Comparison of ENCODE assay signal across 20 cellular contexts in the genomic region with DNA sequence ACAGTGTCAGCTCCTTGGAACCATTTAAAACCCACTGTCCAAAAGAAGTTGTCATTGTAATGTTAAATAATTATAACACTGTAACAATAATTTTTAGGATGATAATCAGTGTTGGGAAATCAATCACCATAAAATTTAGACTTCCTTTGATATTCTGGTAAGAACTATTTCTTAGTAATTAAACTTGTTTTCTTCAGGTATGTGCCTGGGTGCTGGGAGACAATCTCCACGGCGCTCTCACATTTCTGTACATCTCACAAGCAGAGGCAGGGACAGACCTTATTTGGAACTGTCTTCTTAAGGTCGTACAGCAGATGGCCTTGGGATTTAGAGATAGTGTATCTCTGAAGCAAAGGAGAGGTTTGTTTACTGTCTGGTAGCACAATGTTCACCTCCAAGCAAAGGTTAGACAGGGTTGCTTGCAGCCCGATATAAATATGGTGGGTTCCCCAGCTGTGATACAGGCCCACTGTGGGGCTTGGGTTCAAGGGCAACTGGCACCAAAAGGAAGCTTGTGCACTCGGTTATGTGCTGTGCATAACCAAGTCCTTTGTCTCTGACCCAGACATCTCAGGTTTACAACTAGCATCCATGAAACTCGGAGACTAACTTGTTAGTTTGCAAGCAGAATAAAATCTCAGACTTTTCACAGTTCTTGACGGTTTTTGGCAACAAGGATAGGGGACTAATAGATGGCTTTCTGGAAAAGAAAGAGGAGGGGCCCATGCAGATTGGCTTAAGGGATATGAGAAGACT.
"Had no signal": no experiment of that assay in that cellular context is flagged by ENCODE, and none has a peak within 500 bp of the region (broad histone marks: within the 10 kb centered on the region; RNA-seq: fewer than 3 reads in every experiment).

No MANE protein-coding gene starts in this region.

- H3K4me2 ChIP-seq: neural progenitor cell, smooth muscle cell had no signal

- H3K4me1 ChIP-seq: foreskin keratinocyte, neural progenitor cell, pancreas, testis had no signal

- DNase-seq: effector CD4-positive, alpha-beta T cell; endodermal cell; foreskin keratinocyte; head of caudate nucleus; hippocampal formation; left colon; left ventricle myocardium superior; mesenchymal stem cell; midbrain; nucleus accumbens; pancreas; right cardiac atrium; stimulated activated CD4-positive, alpha-beta T cell treated with anti-CD3 and anti-CD28 coated beads, Interleukin-2, amount 100 ng/mL, for 48 hours; stimulated activated naive CD8-positive, alpha-beta T cell treated with anti-CD3 and anti-CD28 coated beads, Interleukin-15, amount 100 ng/mL, for 72 hours; testis; transverse colon had no signal

- H3K36me3 ChIP-seq: pancreas had no signal

- H2AFZ ChIP-seq: neural progenitor cell had no signal

- H3K27ac ChIP-seq: coronary artery, foreskin keratinocyte, neural progenitor cell, pancreas, testis, transverse colon had no signal

- H3K9me3 ChIP-seq: pancreas, testis, transverse colon had no signal

- H3K4me3 ChIP-seq: coronary artery, lung, neural progenitor cell, pancreas, smooth muscle cell, testis, transverse colon had no signal

- H3K27me3 ChIP-seq: foreskin keratinocyte, neural progenitor cell, pancreas, testis, transverse colon had no signal
